In genomic region chr6:20850687-20851416, GRCh38 we compare ENCODE assay signal across 1 cellular context.
TF ChIP-seq lines count a peak whose summit lies in the region.

No MANE protein-coding gene starts in this region.

TF ChIP-seq in GM12878, 131 proteins besides CTCF, POLR2A, EP300 and RAD21 (continued from another document):
- peak; percentile 62 for TF ChIP-seq CUX1 (IDR thresholded peaks at IDR 0.05; ENCODE audit: insufficient replicate concordance, low read depth, low read length)
- no peak for TF ChIP-seq TAF1 (IDR thresholded peaks at IDR 0.05; ENCODE audit: borderline replicate concordance, low read depth, low read length)
- TF ChIP-seq KDM1A (IDR thresholded peaks at IDR 0.05; ENCODE audit: borderline replicate concordance) = no peak
- no peak for TF ChIP-seq HDAC6 (IDR thresholded peaks at IDR 0.05; ENCODE audit: unreplicated experiment)
- no peak for TF ChIP-seq SUZ12 (IDR thresholded peaks at IDR 0.05; ENCODE audit: unreplicated experiment)
- no peak for TF ChIP-seq RBBP5 (conservative IDR thresholded peaks at IDR 0.05)
- peak; percentile 13; the same call in 1 of the 2 replicates for TF ChIP-seq MTA2 (IDR thresholded peaks at IDR 0.05; ENCODE audit: low read depth)
- no peak for TF ChIP-seq HDGF (IDR thresholded peaks at IDR 0.05)
- TF ChIP-seq NFIC (IDR thresholded peaks at IDR 0.05; ENCODE audit: low read depth, low read length) = no peak
- no peak for TF ChIP-seq TCF3 (IDR thresholded peaks at IDR 0.05; ENCODE audit: borderline replicate concordance, insufficient read depth, low read depth, low read length)
- TF ChIP-seq YY1 (IDR thresholded peaks at IDR 0.05; ENCODE audit: low read depth, low read length) = no peak
- TF ChIP-seq BACH1 (IDR thresholded peaks at IDR 0.05; ENCODE audit: borderline replicate concordance) = no peak
- TF ChIP-seq TARDBP (IDR thresholded peaks at IDR 0.05; ENCODE audit: borderline replicate concordance) = no peak
- TF ChIP-seq SMAD1 (IDR thresholded peaks at IDR 0.05; ENCODE audit: low read depth, partially characterized antibody) = no peak
- no peak for TF ChIP-seq YBX1 (IDR thresholded peaks at IDR 0.05)
- no peak for TF ChIP-seq ZNF207 (IDR thresholded peaks at IDR 0.05; ENCODE audit: borderline replicate concordance)
- no peak for TF ChIP-seq NR2C1 (IDR thresholded peaks at IDR 0.05)
- TF ChIP-seq IRF5 (IDR thresholded peaks at IDR 0.05; ENCODE audit: borderline replicate concordance) = no peak
- TF ChIP-seq IKZF2 (IDR thresholded peaks at IDR 0.05) = peak; percentile 38 to 58; a peak in 1 of 4 replicates
- no peak for TF ChIP-seq RFX5 (IDR thresholded peaks at IDR 0.05; ENCODE audit: low read depth, low read length)
- TF ChIP-seq ELK1 (IDR thresholded peaks at IDR 0.05; ENCODE audit: low read depth, low read length) = no peak
- no peak for TF ChIP-seq CHD1 (IDR thresholded peaks at IDR 0.05; ENCODE audit: low read depth, low read length)
- TF ChIP-seq BCL11A (IDR thresholded peaks at IDR 0.05; ENCODE audit: low read depth, low read length) = no peak
- TF ChIP-seq IKZF1 (conservative IDR thresholded peaks at IDR 0.05) = peak; percentile 47; the same call in 1 of the 2 replicates
- no peak for TF ChIP-seq ZBTB40 (IDR thresholded peaks at IDR 0.05; ENCODE audit: borderline replicate concordance)
- no peak for TF ChIP-seq SUPT20H (IDR thresholded peaks at IDR 0.05; ENCODE audit: borderline replicate concordance, control insufficient read depth, low read depth, low read length)
- TF ChIP-seq DPF2 (IDR thresholded peaks at IDR 0.05) = 0 out of 2 replicates have a peak, but pooled peaks have one; percentile 30
- peak; percentile 81 for TF ChIP-seq SPI1 (IDR thresholded peaks at IDR 0.05; ENCODE audit: borderline replicate concordance, insufficient read depth, low read depth, low read length)
